Comparison of ENCODE assay signal across 9 cellular contexts in genomic region chr15:74127255-74127953, GRCh38. TPM values are rescaled to one million over a fixed set of nuclear protein-coding genes. Genes with fewer than 3 reads are reported as not detected.
DNase-seq lines count a peak whose midpoint lies in the region; ATAC-seq and TF ChIP-seq lines count a peak whose summit lies in the region.
"Had no signal": no experiment of that assay in that cellular context is flagged by ENCODE, and none has a peak within 500 bp of the region (broad histone marks: within the 10 kb centered on the region; RNA-seq: fewer than 3 reads in every experiment).

No MANE protein-coding gene starts in this region.

- H3K36me3 Mint-ChIP-seq in CD4-positive, alpha-beta memory T cell, result no peaks in the 10 kb centered on the region
- peaks cover 7% of the 10 kb centered on the region for H3K36me3 Mint-ChIP-seq in activated CD4-positive, alpha-beta T cell treated with anti-CD3 and anti-CD28 coated beads, Interleukin-2, amount 10 ng/mL, durations not matched to agents 24 days and 14 days (ENCODE audit: low read depth)

- DNase-seq in CD4-positive, alpha-beta memory T cell, result peak; percentile 69 to 76 (median 71)
- DNase-seq in HFF-Myc (ENCODE audit: extremely low read depth, low read depth) (peak; percentile 46), NCI-H460 (ENCODE audit: extremely low read depth, low read depth) (peak; percentile 71), choroid plexus epithelial cell (ENCODE audit: low read depth) (peak; percentile 86), left lobe of liver (ENCODE audit: low spot score) (peak; percentile 88)
- peak; percentile 96 for DNase-seq in activated CD4-positive, alpha-beta T cell treated with anti-CD3 and anti-CD28 coated beads, Interleukin-2, amount 10 ng/mL, durations not matched to agents 24 days and 14 days
- DNase-seq in stimulated activated CD4-positive, alpha-beta T cell treated with anti-CD3 and anti-CD28 coated beads, Interleukin-1b, Interleukin-23, amount 100 ng/mL, for 48 hours, result peak; percentile 87

- peak; percentile 94 for TF ChIP-seq CTCF in HFF-Myc (IDR thresholded peaks at IDR 0.05; ENCODE audit: low read depth, low read length, missing control alignments)
- peak; percentile 95 for TF ChIP-seq CTCF in choroid plexus epithelial cell (conservative IDR thresholded peaks at IDR 0.05; ENCODE audit: low read depth, low read length)

- H3K4me3 Mint-ChIP-seq in CD4-positive, alpha-beta memory T cell, result peak overlapping the region in 6 of 8 donors; percentile 31 to 59 (median 39)
- H3K4me3 Mint-ChIP-seq in activated CD4-positive, alpha-beta T cell treated with anti-CD3 and anti-CD28 coated beads, Interleukin-2, amount 10 ng/mL, durations not matched to agents 24 days and 14 days, result peak overlapping the region; percentile 26

- H3K27me3 ChIP-seq in CD4-positive, alpha-beta memory T cell (ENCODE audit: insufficient read depth, low read length), result peaks cover 38% of the 10 kb centered on the region

- CTCF ChIA-PET in CD4-positive, alpha-beta memory T cell (lab: Charles Lee; ENCODE audit: partially characterized antibody), result interaction anchor here (1.1 to 2.0 kb wide), 4 partner anchors 29 to 195 kb away, joined by 3 to 12 read pairs (median 8); no protein-coding TSS in a partner anchor

- no peak overlapping the region for H3K27ac Mint-ChIP-seq in CD4-positive, alpha-beta memory T cell
- H3K27ac Mint-ChIP-seq in activated CD4-positive, alpha-beta T cell treated with anti-CD3 and anti-CD28 coated beads, Interleukin-2, amount 10 ng/mL, durations not matched to agents 24 days and 14 days, result no peak overlapping the region

- no peak overlapping the region for H3K27ac ChIP-seq in CD4-positive, alpha-beta memory T cell (ENCODE audit: low read depth, low read length)

- intact Hi-C loops in CD4-positive, alpha-beta memory T cell (cut with micrococcal nuclease), result loop anchor here (1.0 to 5.0 kb wide), 3 partner anchors 155 to 195 kb away; no protein-coding TSS in a partner anchor
- intact Hi-C loops in activated CD4-positive, alpha-beta T cell treated with anti-CD3 and anti-CD28 coated beads, Interleukin-2, amount 10 ng/mL, durations not matched to agents 24 days and 14 days (cut with micrococcal nuclease), result loop anchor here (1.0 kb wide), 1 partner anchor 195 kb away; no protein-coding TSS in a partner anchor

- H3K4me3 ChIP-seq in CD4-positive, alpha-beta memory T cell (ENCODE audit: low read length in 2 of 2), result no peak overlapping the region
- H3K4me3 ChIP-seq in HFF-Myc (replicated peaks; ENCODE audit: low read depth, low read length) (peak overlapping the region; percentile 20), choroid plexus epithelial cell (ENCODE audit: low read depth, low read length) (peak overlapping the region; percentile 51)

- peak; percentile 98 for ATAC-seq in left lobe of liver
- ATAC-seq in GM21526 (IDR thresholded peaks at IDR 0.05; ENCODE audit: low FRiP score, unreplicated experiment), result no peak

- H3K9me3 ChIP-seq in CD4-positive, alpha-beta memory T cell (ENCODE audit: control insufficient read depth in 1 of 2, low read length in 2 of 2), result no peaks in the 10 kb centered on the region

- H3K9me3 Mint-ChIP-seq in CD4-positive, alpha-beta memory T cell, result no peaks in the 10 kb centered on the region
- peaks cover 4% of the 10 kb centered on the region for H3K9me3 Mint-ChIP-seq in activated CD4-positive, alpha-beta T cell treated with anti-CD3 and anti-CD28 coated beads, Interleukin-2, amount 10 ng/mL, durations not matched to agents 24 days and 14 days

- H3K27me3 Mint-ChIP-seq in CD4-positive, alpha-beta memory T cell, result peaks cover 50 to 60% of the 10 kb centered on the region in 2 donors
- peaks cover 61% of the 10 kb centered on the region for H3K27me3 Mint-ChIP-seq in activated CD4-positive, alpha-beta T cell treated with anti-CD3 and anti-CD28 coated beads, Interleukin-2, amount 10 ng/mL, durations not matched to agents 24 days and 14 days

- peaks cover 2 to 29% (median 16%) of the 10 kb centered on the region in 4 donors for H3K4me1 Mint-ChIP-seq in CD4-positive, alpha-beta memory T cell
- H3K4me1 Mint-ChIP-seq in activated CD4-positive, alpha-beta T cell treated with anti-CD3 and anti-CD28 coated beads, Interleukin-2, amount 10 ng/mL, durations not matched to agents 24 days and 14 days, result peaks cover 11% of the 10 kb centered on the region

- H3K36me3 ChIP-seq in CD4-positive, alpha-beta memory T cell (ENCODE audit: insufficient read depth, low read length), result no peaks in the 10 kb centered on the region

- peaks cover 25% of the 10 kb centered on the region for H3K4me1 ChIP-seq in CD4-positive, alpha-beta memory T cell (ENCODE audit: insufficient read depth, low read length)

- POLR2A ChIA-PET in CD4-positive, alpha-beta memory T cell (lab: Charles Lee; ENCODE audit: partially characterized antibody), result no interaction called here

RNA-seq across cellular contexts. Expression of gene ISLR2, which starts 3.0 kb away (rescaled TPM):
- total RNA-seq in CD4-positive, alpha-beta memory T cell, result not detected
- not detected for polyA plus RNA-seq in CD4-positive, alpha-beta memory T cell
- not detected in 2 replicates for total RNA-seq in NCI-H460 (2014; rRNA removed; shearing (Covaris generic))
- polyA plus RNA-seq in NCI-H460 (2014; cell fraction: nucleus; rRNA removed), result not detected in 2 replicates
- not detected in 2 replicates for total RNA-seq in activated CD4-positive, alpha-beta T cell treated with anti-CD3 and anti-CD28 coated beads, Interleukin-2, amount 10 ng/mL, durations not matched to agents 24 days and 14 days
- total RNA-seq in left lobe of liver, result 0.30 TPM
- total RNA-seq: T-helper 1 cell treated with Interleukin-12 subunit alpha and Interleukin-12 subunit beta and Interleukin-4 antibody, amounts not matched to agents 30 ng/mL and 1 ng/mL, for 36 hours had no signal

RNA-seq across cellular contexts. Expression of gene GOLGA6A, which starts 45.1 kb away (rescaled TPM):
- total RNA-seq in CD4-positive, alpha-beta memory T cell, result under 1 TPM; 0.17 to 0.20 TPM
- polyA plus RNA-seq in CD4-positive, alpha-beta memory T cell, result not detected
- total RNA-seq in NCI-H460 (2014; rRNA removed; shearing (Covaris generic)), result not detected in 2 replicates
- polyA plus RNA-seq in NCI-H460 (2014; cell fraction: nucleus; rRNA removed), result not detected in 2 replicates
- not detected in 2 replicates for total RNA-seq in activated CD4-positive, alpha-beta T cell treated with anti-CD3 and anti-CD28 coated beads, Interleukin-2, amount 10 ng/mL, durations not matched to agents 24 days and 14 days
- total RNA-seq in left lobe of liver, result 1.6 TPM

RNA-seq across cellular contexts. Expression of gene ISLR, which starts 46.1 kb away (rescaled TPM):
- not detected for total RNA-seq in CD4-positive, alpha-beta memory T cell
- not detected for polyA plus RNA-seq in CD4-positive, alpha-beta memory T cell
- total RNA-seq in NCI-H460 (2014; rRNA removed; shearing (Covaris generic)), result not detected in 2 replicates
- polyA plus RNA-seq in NCI-H460 (2014; cell fraction: nucleus; rRNA removed), result not detected in 2 replicates
- total RNA-seq in activated CD4-positive, alpha-beta T cell treated with anti-CD3 and anti-CD28 coated beads, Interleukin-2, amount 10 ng/mL, durations not matched to agents 24 days and 14 days, result not detected in 2 replicates
- total RNA-seq in left lobe of liver, result 2.3 TPM
- total RNA-seq: T-helper 1 cell treated with Interleukin-12 subunit alpha and Interleukin-12 subunit beta and Interleukin-4 antibody, amounts not matched to agents 30 ng/mL and 1 ng/mL, for 36 hours had no signal

Comparison
In these comparisons a context has a peak if more than half of its experiments do, and no peak if none do; other contexts are left out.
1. DNase-seq: peak in every context shown above with its lines; median percentile 96 in activated CD4-positive, alpha-beta T cell treated with anti-CD3 and anti-CD28 coated beads, Interleukin-2, amount 10 ng/mL, durations not matched to agents 24 days and 14 days; 88 in left lobe of liver; 87 in stimulated activated CD4-positive, alpha-beta T cell treated with anti-CD3 and anti-CD28 coated beads, Interleukin-1b, Interleukin-23, amount 100 ng/mL, for 48 hours; 86 in choroid plexus epithelial cell; 71 in CD4-positive, alpha-beta memory T cell; 71 in NCI-H460; 46 in HFF-Myc.
2. H3K4me3 ChIP-seq: peak in HFF-Myc (single experiment) and choroid plexus epithelial cell (single experiment); none in CD4-positive, alpha-beta memory T cell (0 of 2).